ENCODE assay signal across 8 cellular contexts in the genomic region with DNA sequence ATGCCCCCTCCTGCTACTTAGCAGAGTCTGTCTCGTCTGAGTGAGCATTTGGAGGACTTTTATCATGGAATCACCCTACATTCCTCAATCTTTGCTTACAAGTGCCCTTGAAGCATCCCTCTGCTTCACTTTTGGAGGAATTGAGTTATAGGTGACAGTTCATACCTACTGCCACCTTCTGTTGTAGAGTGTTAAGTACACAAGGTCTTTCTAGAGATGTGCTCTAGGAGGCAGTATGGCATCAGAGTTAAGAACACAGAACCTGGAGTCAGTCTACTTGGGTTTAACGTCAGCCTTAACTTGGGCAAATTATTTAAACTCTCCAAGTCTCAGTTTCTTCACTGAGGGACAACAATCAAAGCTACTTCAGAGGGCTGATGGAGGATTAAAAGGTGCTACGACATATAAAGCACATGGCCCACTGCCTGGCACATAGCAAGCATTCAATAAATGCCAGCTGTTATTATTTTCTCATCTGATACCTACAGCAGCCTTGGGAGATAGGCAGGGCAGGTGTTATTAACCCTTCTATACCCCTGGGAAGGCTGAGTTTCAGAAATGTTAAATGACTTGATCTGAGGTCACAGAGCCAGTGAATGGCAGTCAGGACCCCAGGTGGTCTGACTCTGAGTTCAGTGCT.
DNase-seq lines count a peak whose midpoint lies in the region; ATAC-seq and TF ChIP-seq lines count a peak whose summit lies in the region.

No MANE protein-coding gene starts in this region.

- TF ChIP-seq POLR2A in erythroblast (IDR thresholded peaks at IDR 0.05; ENCODE audit: low read length) (no peak), uterus (IDR thresholded peaks at IDR 0.05) (no peak), stomach (IDR thresholded peaks at IDR 0.05) (no peak)

- no peaks in the 10 kb centered on the region for H3F3A ChIP-seq in GM23338 (replicated peaks; ENCODE audit: low read depth)

- no peaks in the 10 kb centered on the region for H3K79me2 ChIP-seq in GM23338 (replicated peaks; ENCODE audit: insufficient read depth)

- H3K4me1 Mint-ChIP-seq in GM23338, result no peaks in the 10 kb centered on the region
- H3K4me1 Mint-ChIP-seq in stimulated activated naive B cell treated with anti-CD40 and anti-IgM and Interleukin-4, amounts not matched to agents 10 μg/mL and 1 μg/mL and 100 μg/mL, for 72 hours, result peaks cover 2 to 9% of the 10 kb centered on the region in 2 donors
- H3K4me1 Mint-ChIP-seq in activated T-helper 1 cell treated with anti-CD3 and anti-CD28 coated beads, Interleukin-12 subunit alpha, Interleukin-12 subunit beta, Interleukin-2, Interleukin-4 antibody, amounts not matched to agents 30 ng/mL and 10 ng/mL and 1 ng/mL, durations not matched to agents 14 hours and 24 hours and 36 hours (ENCODE audit: low read depth), result no peaks in the 10 kb centered on the region

- H3K36me3 Mint-ChIP-seq in GM23338 (ENCODE audit: low read depth), result peaks cover 19% of the 10 kb centered on the region
- H3K36me3 Mint-ChIP-seq in stimulated activated naive B cell treated with anti-CD40 and anti-IgM and Interleukin-4, amounts not matched to agents 10 μg/mL and 1 μg/mL and 100 μg/mL, for 72 hours, result peaks cover 0 to 9% of the 10 kb centered on the region in 2 donors
- no peaks in the 10 kb centered on the region for H3K36me3 Mint-ChIP-seq in activated T-helper 1 cell treated with anti-CD3 and anti-CD28 coated beads, Interleukin-12 subunit alpha, Interleukin-12 subunit beta, Interleukin-2, Interleukin-4 antibody, amounts not matched to agents 30 ng/mL and 10 ng/mL and 1 ng/mL, durations not matched to agents 14 hours and 24 hours and 36 hours (ENCODE audit: low read depth)

- H3K9me3 Mint-ChIP-seq in GM23338, result peaks cover 22% of the 10 kb centered on the region
- H3K9me3 Mint-ChIP-seq in stimulated activated naive B cell treated with anti-CD40 and anti-IgM and Interleukin-4, amounts not matched to agents 10 μg/mL and 1 μg/mL and 100 μg/mL, for 72 hours, result peaks cover 10 to 12% of the 10 kb centered on the region in 2 donors
- peaks cover 8% of the 10 kb centered on the region for H3K9me3 Mint-ChIP-seq in activated T-helper 1 cell treated with anti-CD3 and anti-CD28 coated beads, Interleukin-12 subunit alpha, Interleukin-12 subunit beta, Interleukin-2, Interleukin-4 antibody, amounts not matched to agents 30 ng/mL and 10 ng/mL and 1 ng/mL, durations not matched to agents 14 hours and 24 hours and 36 hours

- H3K9me2 ChIP-seq in GM23338 (ENCODE audit: insufficient read depth), result no peaks in the 10 kb centered on the region

- H3K4me3 Mint-ChIP-seq in GM23338, result no peak overlapping the region
- no peak overlapping the region for H3K4me3 Mint-ChIP-seq in stimulated activated naive B cell treated with anti-CD40 and anti-IgM and Interleukin-4, amounts not matched to agents 10 μg/mL and 1 μg/mL and 100 μg/mL, for 72 hours
- H3K4me3 Mint-ChIP-seq in activated T-helper 1 cell treated with anti-CD3 and anti-CD28 coated beads, Interleukin-12 subunit alpha, Interleukin-12 subunit beta, Interleukin-2, Interleukin-4 antibody, amounts not matched to agents 30 ng/mL and 10 ng/mL and 1 ng/mL, durations not matched to agents 14 hours and 24 hours and 36 hours, result no peak overlapping the region

- peaks cover 5% of the 10 kb centered on the region for H3K27me3 Mint-ChIP-seq in GM23338 (ENCODE audit: insufficient read depth, low read depth, poor library complexity)
- H3K27me3 Mint-ChIP-seq in stimulated activated naive B cell treated with anti-CD40 and anti-IgM and Interleukin-4, amounts not matched to agents 10 μg/mL and 1 μg/mL and 100 μg/mL, for 72 hours, result peaks cover 14 to 37% of the 10 kb centered on the region in 2 donors
- H3K27me3 Mint-ChIP-seq in activated T-helper 1 cell treated with anti-CD3 and anti-CD28 coated beads, Interleukin-12 subunit alpha, Interleukin-12 subunit beta, Interleukin-2, Interleukin-4 antibody, amounts not matched to agents 30 ng/mL and 10 ng/mL and 1 ng/mL, durations not matched to agents 14 hours and 24 hours and 36 hours (ENCODE audit: insufficient read depth), result peaks cover 10% of the 10 kb centered on the region

- no peak overlapping the region for H2AFZ ChIP-seq in GM23338

- H3K4me3 ChIP-seq in GM23338 (no peak overlapping the region), uterus (no peak overlapping the region), stomach (no peak overlapping the region)

- peak; percentile 98 for ATAC-seq in GM23338
- peak; percentile 45 to 66 for ATAC-seq in stimulated activated naive B cell treated with anti-CD40 and anti-IgM and Interleukin-4, amounts not matched to agents 10 μg/mL and 1 μg/mL and 100 μg/mL, for 72 hours (replicated peaks)

- H3K9me3 ChIP-seq in uterus (no peaks in the 10 kb centered on the region), stomach (peaks cover 0 to 18% (median 16%) of the 10 kb centered on the region in 4 donors)

- intact Hi-C loops in uterus (cut with DNase I; ENCODE audit: low total_unique reads) (no loop called here), stomach (cut with DNase I; ENCODE audit: low total_unique reads) (no loop called here)
- intact Hi-C loops in activated T-helper 1 cell treated with anti-CD3 and anti-CD28 coated beads, Interleukin-12 subunit alpha, Interleukin-12 subunit beta, Interleukin-2, Interleukin-4 antibody, amounts not matched to agents 30 ng/mL and 10 ng/mL and 1 ng/mL, durations not matched to agents 14 hours and 24 hours and 36 hours (cut with micrococcal nuclease), result no loop called here

- no peak overlapping the region for H3K27ac Mint-ChIP-seq in GM23338
- H3K27ac Mint-ChIP-seq in stimulated activated naive B cell treated with anti-CD40 and anti-IgM and Interleukin-4, amounts not matched to agents 10 μg/mL and 1 μg/mL and 100 μg/mL, for 72 hours, result no peak overlapping the region
- no peak overlapping the region for H3K27ac Mint-ChIP-seq in activated T-helper 1 cell treated with anti-CD3 and anti-CD28 coated beads, Interleukin-12 subunit alpha, Interleukin-12 subunit beta, Interleukin-2, Interleukin-4 antibody, amounts not matched to agents 30 ng/mL and 10 ng/mL and 1 ng/mL, durations not matched to agents 14 hours and 24 hours and 36 hours

- TF ChIP-seq EP300 in stomach (IDR thresholded peaks at IDR 0.05), result no peak

- H3K4me1 ChIP-seq in GM23338 (ENCODE audit: insufficient read depth), result no peaks in the 10 kb centered on the region
- H3K4me1 ChIP-seq in uterus, result no peaks in the 10 kb centered on the region
- no peaks in the 10 kb centered on the region for H3K4me1 ChIP-seq in stomach

- H3K27me3 ChIP-seq in GM23338 (ENCODE audit: insufficient read depth) (no peaks in the 10 kb centered on the region), uterus (no peaks in the 10 kb centered on the region), stomach (no peaks in the 10 kb centered on the region)

- peak; percentile 54 for DNase-seq in ELR (ENCODE audit: low read depth)
- DNase-seq in GM23338 (ENCODE audit: low spot score), result peak; percentile 88
- DNase-seq in NCI-H774 (lab: John Stamatoyannopoulos, UW), result peak; percentile 43
- peak; percentile 50 to 52 for DNase-seq in erythroblast (lab: John Stamatoyannopoulos, UW)
- no peak for DNase-seq in stimulated activated naive B cell treated with anti-CD40 and anti-IgM and Interleukin-4, amounts not matched to agents 10 μg/mL and 1 μg/mL and 100 μg/mL, for 72 hours
- no peak for DNase-seq in uterus
- DNase-seq in stomach, result no peak
- no peak for DNase-seq in activated T-helper 1 cell treated with anti-CD3 and anti-CD28 coated beads, Interleukin-12 subunit alpha, Interleukin-12 subunit beta, Interleukin-2, Interleukin-4 antibody, amounts not matched to agents 30 ng/mL and 10 ng/mL and 1 ng/mL, durations not matched to agents 14 hours and 24 hours and 36 hours (ENCODE audit: low spot score)

- no peaks in the 10 kb centered on the region for H4K20me1 ChIP-seq in GM23338 (replicated peaks; ENCODE audit: insufficient read depth)

- peak; percentile 94 to 100 for TF ChIP-seq CTCF in GM23338 (conservative IDR thresholded peaks at IDR 0.05; ENCODE audit: low read depth in 2 of 2)
- no peak for TF ChIP-seq CTCF in uterus (IDR thresholded peaks at IDR 0.05)
- no peak for TF ChIP-seq CTCF in stomach (IDR thresholded peaks at IDR 0.05)

- WGBS in stomach, 5 donors, result 18 to 22% (median 19%) methylated on average over 3 of the region's 3 CpGs

- no peak overlapping the region for H3K27ac ChIP-seq in GM23338 (ENCODE audit: low read depth)
- H3K27ac ChIP-seq in uterus, result no peak overlapping the region
- no peak overlapping the region for H3K27ac ChIP-seq in stomach

- no peak overlapping the region for H3K4me2 ChIP-seq in GM23338

- H3K36me3 ChIP-seq in GM23338 (ENCODE audit: insufficient read depth), result no peaks in the 10 kb centered on the region; the same call in 1 of the 2 replicates
- H3K36me3 ChIP-seq in uterus, result no peaks in the 10 kb centered on the region
- H3K36me3 ChIP-seq in stomach, result no peaks in the 10 kb centered on the region

TF ChIP-seq in GM23338, 12 proteins besides CTCF, POLR2A, EP300 and RAD21 (continues in another document):
- TF ChIP-seq, protein P1, sequence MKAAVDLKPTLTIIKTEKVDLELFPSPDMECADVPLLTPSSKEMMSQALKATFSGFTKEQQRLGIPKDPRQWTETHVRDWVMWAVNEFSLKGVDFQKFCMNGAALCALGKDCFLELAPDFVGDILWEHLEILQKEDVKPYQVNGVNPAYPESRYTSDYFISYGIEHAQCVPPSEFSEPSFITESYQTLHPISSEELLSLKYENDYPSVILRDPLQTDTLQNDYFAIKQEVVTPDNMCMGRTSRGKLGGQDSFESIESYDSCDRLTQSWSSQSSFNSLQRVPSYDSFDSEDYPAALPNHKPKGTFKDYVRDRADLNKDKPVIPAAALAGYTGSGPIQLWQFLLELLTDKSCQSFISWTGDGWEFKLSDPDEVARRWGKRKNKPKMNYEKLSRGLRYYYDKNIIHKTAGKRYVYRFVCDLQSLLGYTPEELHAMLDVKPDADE (IDR thresholded peaks at IDR 0.05), result no peak

Comparison
In these comparisons a context has a peak if more than half of its experiments do, and no peak if none do; other contexts are left out.
1. DNase-seq: peak in ELR (single experiment), GM23338 (single experiment), NCI-H774 (single experiment) and erythroblast (2 of 2); none in stimulated activated naive B cell treated with anti-CD40 and anti-IgM and Interleukin-4, amounts not matched to agents 10 μg/mL and 1 μg/mL and 100 μg/mL, for 72 hours (single experiment), uterus (0 of 2), stomach (single experiment) and activated T-helper 1 cell treated with anti-CD3 and anti-CD28 coated beads, Interleukin-12 subunit alpha, Interleukin-12 subunit beta, Interleukin-2, Interleukin-4 antibody, amounts not matched to agents 30 ng/mL and 10 ng/mL and 1 ng/mL, durations not matched to agents 14 hours and 24 hours and 36 hours (single experiment).
2. CTCF ChIP-seq: peak in GM23338 (2 of 2); none in uterus (0 of 4) and stomach (0 of 7).